ENCODE assay signal across 24 cellular contexts in genomic region chr11:19570889-19571288, GRCh38.
"Had no signal": no experiment of that assay in that cellular context is flagged by ENCODE, and none has a peak within 500 bp of the region (broad histone marks: within the 10 kb centered on the region; RNA-seq: fewer than 3 reads in every experiment).

No MANE protein-coding gene starts in this region.

- H3K27me3 ChIP-seq: colonic mucosa, dorsolateral prefrontal cortex, esophagus muscularis mucosa, gastrocnemius medialis, gastroesophageal sphincter, heart right ventricle had no signal

- H3K4me3 ChIP-seq: colonic mucosa, coronary artery, dorsolateral prefrontal cortex, esophagus muscularis mucosa, esophagus squamous epithelium, gastrocnemius medialis, gastroesophageal sphincter, heart left ventricle, heart right ventricle had no signal

- H3K36me3 ChIP-seq: colonic mucosa, esophagus muscularis mucosa, esophagus squamous epithelium, gastrocnemius medialis, gastroesophageal sphincter, heart left ventricle, heart right ventricle had no signal

- H3K4me1 ChIP-seq: colonic mucosa, foreskin keratinocyte, gastrocnemius medialis had no signal

- H3K27ac ChIP-seq: colonic mucosa, coronary artery, dorsolateral prefrontal cortex, epithelial cell of prostate, esophagus muscularis mucosa, esophagus squamous epithelium, foreskin keratinocyte, gastrocnemius medialis, gastroesophageal sphincter, heart left ventricle, heart right ventricle had no signal

- H3K9me3 ChIP-seq: colonic mucosa, esophagus muscularis mucosa, esophagus squamous epithelium, gastrocnemius medialis, gastroesophageal sphincter, heart left ventricle had no signal

- ATAC-seq: effector memory CD8-positive, alpha-beta T cell; esophagus mucosa; foreskin keratinocyte; gastrocnemius medialis; gastroesophageal sphincter; heart left ventricle; heart right ventricle had no signal

- DNase-seq: colonic mucosa; cortex of kidney; dermis blood vessel endothelial cell; dorsolateral prefrontal cortex; effector CD4-positive, alpha-beta T cell; effector CD8-positive, alpha-beta T cell; effector memory CD4-positive, alpha-beta T cell; effector memory CD8-positive, alpha-beta T cell; endodermal cell; erythroblast; esophagus squamous epithelium; foreskin fibroblast; foreskin keratinocyte; foreskin melanocyte; gastrocnemius medialis; glutamatergic neuron; head of caudate nucleus; heart left ventricle; heart right ventricle had no signal
